1 cellular context compared by ENCODE assay signal in the genomic region with DNA sequence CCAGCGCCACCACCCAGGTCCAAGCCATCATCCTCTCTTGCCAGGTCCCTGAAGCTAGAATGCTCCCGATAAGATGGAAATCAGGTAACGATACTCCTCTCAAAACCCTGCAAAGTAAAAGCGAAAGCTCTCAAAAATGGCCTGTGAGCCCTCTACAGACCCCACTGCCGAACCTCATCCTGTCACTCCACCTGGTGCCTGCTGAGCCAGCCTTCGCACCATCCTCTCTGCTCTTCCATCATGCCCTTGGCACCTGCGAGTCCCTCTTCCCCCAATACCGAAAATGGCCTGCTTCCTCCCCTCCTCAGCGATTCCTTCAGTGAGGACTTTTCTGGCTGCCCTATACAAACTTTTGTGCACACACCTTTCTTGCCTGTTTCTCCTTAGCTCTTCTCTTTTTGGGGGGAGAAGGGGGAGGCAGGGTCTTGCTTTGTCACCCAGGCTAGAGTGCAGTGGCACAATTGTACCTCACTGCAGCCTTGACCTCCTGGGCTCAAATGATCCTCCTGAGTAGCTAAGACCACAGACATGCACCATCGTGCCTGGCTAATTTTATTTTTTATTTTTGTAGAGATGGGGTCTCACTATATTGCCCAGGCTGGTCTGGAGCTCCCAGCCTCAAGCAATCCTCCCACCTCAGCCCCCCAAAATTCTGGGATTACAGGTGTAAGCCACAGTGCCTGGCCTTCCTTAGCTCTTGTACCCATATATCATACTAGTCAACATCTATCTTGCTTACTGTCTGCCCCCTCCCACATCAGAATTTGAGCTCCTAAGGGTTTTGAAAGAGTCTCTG.
TF ChIP-seq lines count a peak whose summit lies in the region.

No MANE protein-coding gene starts in this region.

TF ChIP-seq in GM23338, 12 proteins besides CTCF, POLR2A, EP300 and RAD21 (continued from another document):
- no peak for TF ChIP-seq EZH2 (IDR thresholded peaks at IDR 0.05; ENCODE audit: low read depth, unreplicated experiment)
